ENCODE assay signal across 8 cellular contexts in genomic region chr2:176188218-176188968, GRCh38. TPM values are rescaled to one million over a fixed set of nuclear protein-coding genes. Genes with fewer than 3 reads are reported as not detected.
DNase-seq lines count a peak whose midpoint lies in the region; ATAC-seq and TF ChIP-seq lines count a peak whose summit lies in the region.

TSS of gene HOXD1 (plus strand) at chr2:176188668. CDS start at chr2:176188802, 134 bp downstream.

- H3K4me1 ChIP-seq in adrenal gland (replicated peaks in 1 of 2) (peaks cover 10 to 16% of the 10 kb centered on the region in 2 donors), hepatocyte (ENCODE audit: insufficient read depth) (peaks cover 22% of the 10 kb centered on the region), rectal smooth muscle tissue (ENCODE audit: control insufficient read depth, insufficient read depth, low read length) (no peaks in the 10 kb centered on the region)

- H3K9ac ChIP-seq in rectal smooth muscle tissue (ENCODE audit: low read length) = no peak within 1 kb of the TSS

- peaks cover 13% of the 10 kb centered on the region for H3K27me3 ChIP-seq in adrenal gland
- peaks cover 98% of the 10 kb centered on the region for H3K27me3 ChIP-seq in hepatocyte
- H3K27me3 ChIP-seq in rectal smooth muscle tissue (ENCODE audit: control insufficient read depth, insufficient read depth, low read length) = peaks cover 14% of the 10 kb centered on the region

- H3K79me2 ChIP-seq in hepatocyte = no peaks in the 10 kb centered on the region

- H3K27ac ChIP-seq in adrenal gland (peak within 1 kb of the TSS in 2 of 5 donors; percentile 11 to 14), hepatocyte (no peak within 1 kb of the TSS), rectal smooth muscle tissue (ENCODE audit: low read depth, low read length) (no peak within 1 kb of the TSS)

- peak; percentile 29 for DNase-seq in activated CD4-positive, CD25-positive, alpha-beta regulatory T cell treated with anti-CD3 and anti-CD28 coated beads, Interleukin-2, amount 50 U/mL, for 72 hours
- no peak for DNase-seq in activated CD4-positive, CD25-positive, alpha-beta regulatory T cell (lab: John Stamatoyannopoulos, UW)
- peak; percentile 22 for DNase-seq in NCI-H1417 treated with DMSO at 0.1 percent for 48 hours (lab: John Stamatoyannopoulos, UW)
- peak in 6 of 7 donors; percentile 46 to 59 (median 51) for DNase-seq in adrenal gland
- peak; percentile 44 for DNase-seq in hepatocyte (ENCODE audit: low spot score)

- 0 to 2% (median 1%) methylated on average over 27 to 80 of the region's 80 CpGs for WGBS in adrenal gland, 4 donors
- WGBS in hepatocyte (ENCODE audit: low lambda C conversion rate, missing lambda C conversion rate) = 1% methylated on average over 65 of the region's 80 CpGs

- H2AFZ ChIP-seq in hepatocyte = peak within 1 kb of the TSS; percentile 76

- no peaks in the 10 kb centered on the region for H4K20me1 ChIP-seq in hepatocyte (ENCODE audit: insufficient read depth, poor library complexity, severe bottlenecking)

- H3K9me3 ChIP-seq in adrenal gland (replicated peaks in 1 of 3) (no peaks in the 10 kb centered on the region), hepatocyte (ENCODE audit: low read depth) (no peaks in the 10 kb centered on the region)

- TF ChIP-seq POLR2A in adrenal gland (IDR thresholded peaks at IDR 0.05) = peak in 1 of 2 donors; percentile 35

- no peak for ATAC-seq in HG02870 (IDR thresholded peaks at IDR 0.05; ENCODE audit: unreplicated experiment)
- no peak for ATAC-seq in HG03025 (IDR thresholded peaks at IDR 0.05; ENCODE audit: low FRiP score, unreplicated experiment)

- TF ChIP-seq CTCF in adrenal gland (IDR thresholded peaks at IDR 0.05) (no peak), hepatocyte (IDR thresholded peaks at IDR 0.05; ENCODE audit: poor library complexity) (no peak)

- H3K36me3 ChIP-seq in adrenal gland (replicated peaks in 1 of 2) (no peaks in the 10 kb centered on the region), hepatocyte (replicated peaks; ENCODE audit: insufficient read depth, low read depth) (no peaks in the 10 kb centered on the region), rectal smooth muscle tissue (ENCODE audit: control insufficient read depth, insufficient read depth, low read length) (no peaks in the 10 kb centered on the region)

- no peaks in the 10 kb centered on the region for H3K9me2 ChIP-seq in hepatocyte (replicated peaks; ENCODE audit: insufficient read depth)

- H3K4me3 ChIP-seq in adrenal gland = peak within 1 kb of the TSS; percentile 6 to 78 (median 51)
- peak within 1 kb of the TSS; percentile 49 for H3K4me3 ChIP-seq in hepatocyte
- peak within 1 kb of the TSS; percentile 82 for H3K4me3 ChIP-seq in rectal smooth muscle tissue (ENCODE audit: low read length)

- intact Hi-C loops in adrenal gland (cut with DNase I) = no loop called here

- peak within 1 kb of the TSS; percentile 97 for H3K4me2 ChIP-seq in hepatocyte

RNA-seq across cellular contexts. Expression of gene HOXD1, which starts in this region (rescaled TPM):
- total RNA-seq in adrenal gland (under 1 TPM in 5 of 8 donors, not detected in 3; 0.18 to 0.72 (median 0.41) TPM), hepatocyte (not detected in 2 replicates)
- polyA plus RNA-seq in adrenal gland (under 1 TPM; 0.18 to 0.24 (median 0.20) TPM), hepatocyte (not detected in 2 replicates)

Comparison
In these comparisons a context has a peak if more than half of its experiments do, and no peak if none do; other contexts are left out.
1. DNase-seq: peak in activated CD4-positive, CD25-positive, alpha-beta regulatory T cell treated with anti-CD3 and anti-CD28 coated beads, Interleukin-2, amount 50 U/mL, for 72 hours (single experiment) and NCI-H1417 treated with DMSO at 0.1 percent for 48 hours (single experiment); none in activated CD4-positive, CD25-positive, alpha-beta regulatory T cell (0 of 4).
2. Peak in DNase-seq and H3K4me3 ChIP-seq in adrenal gland; RNA of the gene not detected or under 1 TPM.
3. Peak in DNase-seq, H3K4me3 ChIP-seq and H3K4me2 ChIP-seq in hepatocyte; RNA of the gene not detected or under 1 TPM.
4. Peak in every context shown above with its lines, with median percentiles within 50 percentile points of each other: H3K4me3 ChIP-seq.